12 cellular contexts compared by ENCODE assay signal in genomic region chr5:127011961-127012644, GRCh38.
DNase-seq lines count a peak whose midpoint lies in the region; ATAC-seq, FAIRE-seq and TF ChIP-seq lines count a peak whose summit lies in the region.
"Had no signal": no experiment of that assay in that cellular context is flagged by ENCODE, and none has a peak within 500 bp of the region (broad histone marks: within the 10 kb centered on the region; RNA-seq: fewer than 3 reads in every experiment).

No MANE protein-coding gene starts in this region.

- FAIRE-seq in GM18507 (lab: Jason Lieb, UNC): peak; percentile 89

- no peaks in the 10 kb centered on the region for H3K27me3 ChIP-seq in tibial artery
- H3K27me3 ChIP-seq: stomach had no signal

- H3K4me1 ChIP-seq in tibial artery: peaks cover 0 to 3% (median 0%) of the 10 kb centered on the region in 4 donors
- H3K4me1 ChIP-seq: foreskin keratinocyte had no signal

- intact Hi-C loops in tibial artery (cut with DNase I; ENCODE audit: low total_unique reads): no loop called here

- no peak for TF ChIP-seq CTCF in fibroblast of pulmonary artery (IDR thresholded peaks at IDR 0.05; ENCODE audit: low read length, missing control alignments)
- no peak for TF ChIP-seq CTCF in tibial artery (IDR thresholded peaks at IDR 0.05)

- H3K36me3 ChIP-seq in tibial artery: no peaks in the 10 kb centered on the region
- H3K36me3 ChIP-seq: stomach had no signal

- no peak overlapping the region for H3K27ac ChIP-seq in tibial artery
- H3K27ac ChIP-seq: foreskin keratinocyte, stomach had no signal

- no peak overlapping the region for H3K4me3 ChIP-seq in fibroblast of pulmonary artery (replicated peaks; ENCODE audit: low read depth, low read length)
- no peak overlapping the region for H3K4me3 ChIP-seq in tibial artery
- H3K4me3 ChIP-seq: stomach had no signal

- H3K9me3 ChIP-seq in tibial artery: no peaks in the 10 kb centered on the region
- H3K9me3 ChIP-seq: stomach had no signal

- ATAC-seq in GM21515 (IDR thresholded peaks at IDR 0.05; ENCODE audit: unreplicated experiment): peak; percentile 82
- peak; percentile 62 for ATAC-seq in HG03280 (IDR thresholded peaks at IDR 0.05; ENCODE audit: unreplicated experiment)

- DNase-seq in GM18507 (ENCODE audit: extremely low spot score, insufficient read length, low read depth) (no peak), fibroblast of pulmonary artery (ENCODE audit: low read depth) (peak; percentile 33), tibial artery (no peak), DMS 273 (lab: John Stamatoyannopoulos, UW; ENCODE audit: unreplicated experiment) (no peak), midbrain (lab: John Stamatoyannopoulos, UW) (no peak), kidney glomerular epithelial cell (lab: John Stamatoyannopoulos, UW) (no peak)
- DNase-seq: activated naive CD8-positive, alpha-beta T cell treated with anti-CD3 and anti-CD28 coated beads, Interleukin-2, amount 10 ng/mL, durations not matched to agents 7 days and 5 days; KBM-7; stomach had no signal
